In genomic region chr21:33650230-33650629, GRCh38 we compare ENCODE assay signal across 14 cellular contexts. TPM values are rescaled to one million over a fixed set of nuclear protein-coding genes. Genes with fewer than 3 reads are reported as not detected.
DNase-seq lines count a peak whose midpoint lies in the region; ATAC-seq and TF ChIP-seq lines count a peak whose summit lies in the region.
"Had no signal": no experiment of that assay in that cellular context is flagged by ENCODE, and none has a peak within 500 bp of the region (broad histone marks: within the 10 kb centered on the region; RNA-seq: fewer than 3 reads in every experiment).

No MANE protein-coding gene starts in this region.

- H3K4me3 Mint-ChIP-seq in type B pancreatic cell = peak overlapping the region; percentile 28

- H3K27ac ChIP-seq in VCaP = peak overlapping the region; percentile 82
- H3K27ac ChIP-seq: KMS-11 had no signal

- H3K27ac Mint-ChIP-seq in type B pancreatic cell = peak overlapping the region; percentile 18

- H3K9me3 Mint-ChIP-seq in type B pancreatic cell = no peaks in the 10 kb centered on the region

- peak; percentile 23 for DNase-seq in NCI-H146 (lab: John Stamatoyannopoulos, UW)
- peak; percentile 16 for DNase-seq in left kidney (ENCODE audit: low read depth, low spot score)
- no peak for DNase-seq in type B pancreatic cell (ENCODE audit: extremely low spot score, unreplicated experiment)
- no peak for DNase-seq in RKO (ENCODE audit: low spot score)
- DNase-seq in GF-D8 (lab: John Stamatoyannopoulos, UW) = no peak
- DNase-seq: Calu3, HCEC 1CT, NCI-H1048, NCI-H1436 treated with DMSO at 0.1 percent for 48 hours, NCI-H2081 treated with DMSO at 0.1 percent for 48 hours, NCI-H510A treated with DMSO at 0.1 percent for 48 hours had no signal

- H3K4me1 Mint-ChIP-seq in type B pancreatic cell (ENCODE audit: unreplicated experiment) = peaks cover 34% of the 10 kb centered on the region

- H3K27me3 Mint-ChIP-seq in type B pancreatic cell = no peaks in the 10 kb centered on the region

- no peak for ATAC-seq in GM21423 (IDR thresholded peaks at IDR 0.05; ENCODE audit: unreplicated experiment)

- peaks cover 10% of the 10 kb centered on the region for H3K36me3 Mint-ChIP-seq in type B pancreatic cell

- TF ChIP-seq CTCF in VCaP (conservative IDR thresholded peaks at IDR 0.05) (no peak), type B pancreatic cell (conservative IDR thresholded peaks at IDR 0.05) (no peak)

RNA-seq across cellular contexts. Expression of gene ITSN1, which starts 7.9 kb away (rescaled TPM):
- 44.7 and 89.1 TPM in 2 replicates for total RNA-seq in type B pancreatic cell (ENCODE audit: low replicate concordance)

RNA-seq across cellular contexts. Expression of gene CRYZL1, which starts 8.7 kb away (rescaled TPM):
- 36.8 and 50.4 TPM in 2 replicates for total RNA-seq in type B pancreatic cell (ENCODE audit: low replicate concordance)

Comparison
In these comparisons a context has a peak if more than half of its experiments do, and no peak if none do; other contexts are left out.
1. DNase-seq: peak in NCI-H146 (single experiment) and left kidney (single experiment); none in type B pancreatic cell (single experiment), RKO (single experiment) and GF-D8 (single experiment).